ENCODE assay signal across 22 cellular contexts in genomic region chr20:32609371-32609773, GRCh38.
"Had no signal": no experiment of that assay in that cellular context is flagged by ENCODE, and none has a peak within 500 bp of the region (broad histone marks: within the 10 kb centered on the region; RNA-seq: fewer than 3 reads in every experiment).

No MANE protein-coding gene starts in this region.

- ATAC-seq: effector memory CD8-positive, alpha-beta T cell; left colon; left ventricle myocardium superior; psoas muscle; stimulated activated effector memory CD8-positive, alpha-beta T cell treated with anti-CD3 and anti-CD28 coated beads, Interleukin-12 subunit alpha, Interleukin-12 subunit beta, amount 100 ng/mL, for 72 hours had no signal

- H3K9me3 ChIP-seq: esophagus squamous epithelium, psoas muscle had no signal

- H3K36me3 Mint-ChIP-seq: natural killer cell treated with Interleukin-12 subunit alpha and Interleukin-12 subunit beta and Interleukin-15 and Interleukin-18, amount 100 ng/mL, for 72 hours; stimulated activated effector memory CD8-positive, alpha-beta T cell treated with anti-CD3 and anti-CD28 coated beads, Interleukin-12 subunit alpha, Interleukin-12 subunit beta, amount 100 ng/mL, for 72 hours had no signal

- H3K4me1 ChIP-seq: esophagus squamous epithelium, parathyroid adenoma had no signal

- H3K9me3 Mint-ChIP-seq: stimulated activated effector memory CD8-positive, alpha-beta T cell treated with anti-CD3 and anti-CD28 coated beads, Interleukin-12 subunit alpha, Interleukin-12 subunit beta, amount 100 ng/mL, for 72 hours had no signal

- H3K9ac ChIP-seq: parathyroid adenoma had no signal

- H3K4me3 Mint-ChIP-seq: dendritic cell treated with granulocyte-macrophage colony-stimulating factor and Interleukin-4, amounts not matched to agents 40 ng/mL and 50 ng/mL, for 4 days; effector memory CD8-positive, alpha-beta T cell; natural killer cell treated with Interleukin-12 subunit alpha and Interleukin-12 subunit beta and Interleukin-15 and Interleukin-18, amount 100 ng/mL, for 72 hours; stimulated activated effector memory CD8-positive, alpha-beta T cell treated with anti-CD3 and anti-CD28 coated beads, Interleukin-12 subunit alpha, Interleukin-12 subunit beta, amount 100 ng/mL, for 72 hours had no signal

- H3K4me3 ChIP-seq: esophagus squamous epithelium, hepatocyte, lung, psoas muscle had no signal

- H3K27ac Mint-ChIP-seq: dendritic cell treated with granulocyte-macrophage colony-stimulating factor and Interleukin-4, amounts not matched to agents 40 ng/mL and 50 ng/mL, for 4 days; natural killer cell treated with Interleukin-12 subunit alpha and Interleukin-12 subunit beta and Interleukin-15 and Interleukin-18, amount 100 ng/mL, for 72 hours had no signal

- H3K4me2 ChIP-seq: hepatocyte had no signal

- H3K27ac ChIP-seq: esophagus squamous epithelium, hepatocyte, parathyroid adenoma, psoas muscle had no signal

- H2AFZ ChIP-seq: hepatocyte, parathyroid adenoma had no signal

- H3K36me3 ChIP-seq: esophagus squamous epithelium had no signal

- DNase-seq: central memory CD4-positive, alpha-beta T cell; effector memory CD8-positive, alpha-beta T cell; esophagus squamous epithelium; foreskin fibroblast; head of caudate nucleus; left colon; left ventricle myocardium superior; mesenchymal stem cell; midbrain; psoas muscle; retina; small intestine; stimulated activated CD4-positive, alpha-beta T cell treated with anti-CD3 and anti-CD28 coated beads, Interleukin-12 subunit alpha, Interleukin-12 subunit beta, amount 100 ng/mL, for 4 hours; stimulated activated CD4-positive, alpha-beta T cell treated with anti-CD3 and anti-CD28 coated beads, Interleukin-4, amount 100 ng/mL, for 1 hour; stimulated activated CD8-positive, alpha-beta memory T cell treated with anti-CD3 and anti-CD28 coated beads, Interleukin-4, amount 100 ng/mL, for 48 hours; trophoblast cell had no signal
